ENCODE assay signal across 8 cellular contexts in the genomic region with DNA sequence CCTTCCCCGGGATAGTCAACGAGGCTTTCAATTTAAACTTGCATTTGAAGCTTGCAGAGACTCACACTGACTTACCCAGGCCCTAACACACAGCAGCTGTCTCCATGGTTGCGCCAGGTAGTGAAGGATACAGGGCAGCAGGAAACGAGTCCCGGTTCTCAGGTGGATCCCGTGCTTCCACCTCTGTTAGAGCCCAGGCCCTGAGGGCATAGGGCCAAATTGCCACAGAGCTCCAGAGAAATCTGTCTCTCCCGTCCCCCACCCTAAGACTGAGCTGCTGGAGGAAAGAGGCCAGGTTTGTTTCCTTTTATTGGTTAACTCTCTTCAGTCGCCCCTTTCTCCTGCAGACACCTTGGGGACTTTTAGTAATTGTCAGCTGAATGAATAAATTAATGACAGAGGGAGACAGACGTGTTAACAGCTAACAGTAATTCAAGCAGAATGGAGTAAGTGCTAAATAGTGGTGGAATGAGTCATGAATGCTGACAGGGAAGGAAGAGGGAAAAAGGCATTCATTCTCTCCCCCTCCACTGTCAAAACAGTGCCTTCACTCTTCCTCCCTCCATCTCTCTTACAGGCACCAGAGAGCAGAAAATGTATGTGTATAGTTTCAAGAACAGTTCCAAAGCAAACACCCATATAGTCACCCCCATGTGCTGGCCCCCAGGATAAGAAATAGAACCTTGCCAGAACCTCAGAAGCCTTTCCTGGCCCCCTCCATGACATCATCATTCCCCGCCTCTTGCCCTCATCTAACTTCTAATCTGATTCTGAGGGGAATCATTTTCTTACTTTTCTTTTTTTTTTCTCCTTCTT. TPM values are rescaled to one million over a fixed set of nuclear protein-coding genes. Genes with fewer than 3 reads are reported as not detected.
DNase-seq lines count a peak whose midpoint lies in the region; ATAC-seq and TF ChIP-seq lines count a peak whose summit lies in the region.

No MANE protein-coding gene starts in this region.

- H3K27me3 ChIP-seq in BJ (ENCODE audit: control insufficient read depth, insufficient read depth, low read length) = no peaks in the 10 kb centered on the region
- no peaks in the 10 kb centered on the region for H3K27me3 ChIP-seq in HUES64 (ENCODE audit: insufficient read depth, low read length)
- H3K27me3 ChIP-seq in mesendoderm (ENCODE audit: insufficient read depth, low read length, poor library complexity) = no peaks in the 10 kb centered on the region

- ATAC-seq in HG02610 (IDR thresholded peaks at IDR 0.05; ENCODE audit: unreplicated experiment) (no peak), GM19395 (IDR thresholded peaks at IDR 0.05; ENCODE audit: unreplicated experiment) (no peak)

- H2AK5ac ChIP-seq in mesendoderm (ENCODE audit: low read length) = no peak overlapping the region

- peak overlapping the region; percentile 82 for H3K18ac ChIP-seq in mesendoderm (ENCODE audit: low read length)

- CTCF ChIA-PET in BJ (lab: Yijun Ruan, JAX) = no interaction called here

- H3K4me3 ChIP-seq in BJ (ENCODE audit: low read depth, low read length) (no peak overlapping the region), HUES64 (ENCODE audit: low read length) (no peak overlapping the region), cardiac fibroblast (replicated peaks in 1 of 2; ENCODE audit: low read depth in 2 of 2, low read length in 2 of 2) (no peak overlapping the region), mesendoderm (ENCODE audit: low read length) (no peak overlapping the region)

- H3K4me1 ChIP-seq in HUES64 (ENCODE audit: insufficient read depth, low read length) (peaks cover 13% of the 10 kb centered on the region; the same call in 1 of the 2 replicates), mesendoderm (ENCODE audit: control insufficient read depth, low read depth, low read length) (peaks cover 8% of the 10 kb centered on the region)

- H4K8ac ChIP-seq in mesendoderm (ENCODE audit: low read depth, low read length) = no peak overlapping the region

- peak overlapping the region; percentile 59 for H3K56ac ChIP-seq in mesendoderm (ENCODE audit: low read length)

- H4K5ac ChIP-seq in mesendoderm (ENCODE audit: low read length) = no peak overlapping the region

- H3K23ac ChIP-seq in mesendoderm (ENCODE audit: low read length) = no peak overlapping the region

- no peaks in the 10 kb centered on the region for H3K79me1 ChIP-seq in mesendoderm (ENCODE audit: low read length)

- H2BK5ac ChIP-seq in mesendoderm (ENCODE audit: low read length) = peak overlapping the region; percentile 24

- H3K79me2 ChIP-seq in mesendoderm (ENCODE audit: control insufficient read depth, insufficient read depth, low read length) = no peaks in the 10 kb centered on the region

- no peak overlapping the region for H2BK15ac ChIP-seq in mesendoderm (replicated peaks; ENCODE audit: low read depth)

- peak; percentile 41 for DNase-seq in BJ (ENCODE audit: low read depth)
- DNase-seq in cardiac fibroblast (ENCODE audit: low read depth in 2 of 2) = peak; percentile 75 to 76
- peak; percentile 98 for DNase-seq in mesendoderm
- no peak for DNase-seq in activated naive CD4-positive, alpha-beta T cell (lab: John Stamatoyannopoulos, UW)
- DNase-seq in GOT3 (lab: John Stamatoyannopoulos, UW) = no peak

- H3K27ac ChIP-seq in HUES64 (ENCODE audit: low read depth, low read length) = peak overlapping the region; percentile 78
- H3K27ac ChIP-seq in mesendoderm (ENCODE audit: low read depth, low read length) = peak overlapping the region; percentile 80

- POLR2A ChIA-PET in BJ (lab: Charles Lee) = no interaction called here

- H3K36me3 ChIP-seq in BJ (ENCODE audit: control insufficient read depth, insufficient read depth, low read length) (no peaks in the 10 kb centered on the region), HUES64 (ENCODE audit: insufficient read depth, low read length) (no peaks in the 10 kb centered on the region), mesendoderm (ENCODE audit: control insufficient read depth, insufficient read depth, low read length) (no peaks in the 10 kb centered on the region)

- H2BK120ac ChIP-seq in mesendoderm (ENCODE audit: low read depth, low read length) = no peak overlapping the region

- H3K9ac ChIP-seq in HUES64 (ENCODE audit: low read depth, low read length) (peak overlapping the region; percentile 37; the same call in 1 of the 2 replicates), mesendoderm (ENCODE audit: low read length) (peak overlapping the region; percentile 7)

- WGBS in HUES64 = 40% methylated on average over 9 of the region's 10 CpGs
- WGBS in mesendoderm (ENCODE audit: extremely low coverage, insufficient coverage, low lambda C conversion rate) = no CpG with 5 or more reads among the region's 10 CpGs

- no peak overlapping the region for H3K4me2 ChIP-seq in mesendoderm (ENCODE audit: low read length)

- TF ChIP-seq CTCF in BJ (IDR thresholded peaks at IDR 0.05; ENCODE audit: insufficient read depth, low read depth, low read length) = no peak
- no peak for TF ChIP-seq CTCF in cardiac fibroblast (IDR thresholded peaks at IDR 0.05; ENCODE audit: low read depth, low read length)

- H3K9me3 ChIP-seq in HUES64 (ENCODE audit: insufficient read depth, low read depth, low read length) = no peaks in the 10 kb centered on the region

- H3K4ac ChIP-seq in mesendoderm (ENCODE audit: low read depth, low read length) = peak overlapping the region; percentile 65

RNA-seq across cellular contexts. Expression of gene DLG5, which starts 16.7 kb away (rescaled TPM):
- polyA plus RNA-seq in BJ (2011; rRNA removed) = 13.4 and 21.9 TPM in 2 replicates
- polyA minus RNA-seq in BJ (2011; rRNA and poly(A)+ RNA removed) = 18.9 and 32.9 TPM in 2 replicates
- 39.8 TPM for polyA plus RNA-seq in HUES64 (2013, experiment 1 of 2)
- polyA plus RNA-seq in HUES64 (2013, experiment 2 of 2) = 45.5 TPM
- polyA plus RNA-seq in mesendoderm (2013, experiment 1 of 2) = 58.5 TPM
- polyA plus RNA-seq in mesendoderm (2013, experiment 2 of 2) = 57.0 TPM

Comparison
In these comparisons a context has a peak if more than half of its experiments do, and no peak if none do; other contexts are left out.
1. DNase-seq: peak in BJ (single experiment), cardiac fibroblast (2 of 2) and mesendoderm (single experiment); none in activated naive CD4-positive, alpha-beta T cell (0 of 4) and GOT3 (single experiment).